Comparison of ENCODE assay signal across 1 cellular context in genomic region chr20:49936153-49937022, GRCh38.
TF ChIP-seq lines count a peak whose summit lies in the region.

Gene RNF114 (plus strand): TSS chr20:49936397. CDS start chr20:49936413, 16 bp downstream.

TF ChIP-seq in Ishikawa, 13 proteins besides CTCF, POLR2A, EP300 and RAD21 (continued from another document):
- TF ChIP-seq USF1 (IDR thresholded peaks at IDR 0.05) (peak; percentile 56; the same call in 1 of the 2 replicates), YY1 (IDR thresholded peaks at IDR 0.05; ENCODE audit: low read depth) (peak; percentile 97), CREB1 (IDR thresholded peaks at IDR 0.05; ENCODE audit: low read depth) (peak; percentile 63), MAX (IDR thresholded peaks at IDR 0.05) (peak; percentile 40; the same call in 1 of the 2 replicates), TCF12 (IDR thresholded peaks at IDR 0.05; ENCODE audit: low read depth) (no peak; the same call in 1 of the 2 replicates), EGR1 (IDR thresholded peaks at IDR 0.05) (peak; percentile 75)
